In genomic region chr7:32560075-32560474, GRCh38 we compare ENCODE assay signal across 23 cellular contexts.
"Had no signal": no experiment of that assay in that cellular context is flagged by ENCODE, and none has a peak within 500 bp of the region (broad histone marks: within the 10 kb centered on the region; RNA-seq: fewer than 3 reads in every experiment).

No MANE protein-coding gene starts in this region.

- H3K27ac Mint-ChIP-seq: nephron progenitor cell had no signal

- H3K27me3 Mint-ChIP-seq: naive B cell; stimulated activated naive B cell treated with anti-CD40 and anti-IgM and Interleukin-4, amounts not matched to agents 10 μg/mL and 1 μg/mL and 100 μg/mL, for 72 hours; stimulated activated naive CD8-positive, alpha-beta T cell treated with anti-CD3 and anti-CD28 coated beads, Interleukin-15, amount 100 ng/mL, for 72 hours had no signal

- DNase-seq: effector CD4-positive, alpha-beta T cell; foreskin melanocyte; heart left ventricle; hippocampal formation; left colon; left ventricle myocardium superior; mesendoderm; naive B cell; nephron progenitor cell; psoas muscle; retina; right lobe of liver; spleen; stimulated activated CD4-positive, alpha-beta T cell treated with anti-CD3 and anti-CD28 coated beads, Interleukin-15, amount 100 ng/mL, for 24 hours; stimulated activated CD4-positive, alpha-beta T cell treated with anti-CD3 and anti-CD28 coated beads, Interleukin-1b, Interleukin-23, amount 100 ng/mL, for 48 hours; stimulated activated CD4-positive, alpha-beta T cell treated with anti-CD3 and anti-CD28 coated beads, Interleukin-4, amount 100 ng/mL, for 24 hours; stimulated activated naive B cell treated with anti-CD40 and anti-IgM and Interleukin-4, amounts not matched to agents 10 μg/mL and 1 μg/mL and 100 μg/mL, for 72 hours; stimulated activated naive CD8-positive, alpha-beta T cell treated with anti-CD3 and anti-CD28 coated beads, Interleukin-15, amount 100 ng/mL, for 72 hours; testis; upper lobe of right lung had no signal

- H3K4me1 Mint-ChIP-seq: nephron progenitor cell had no signal

- H3K4me3 Mint-ChIP-seq: naive B cell; nephron progenitor cell; stimulated activated naive B cell treated with anti-CD40 and anti-IgM and Interleukin-4, amounts not matched to agents 10 μg/mL and 1 μg/mL and 100 μg/mL, for 72 hours; stimulated activated naive CD8-positive, alpha-beta T cell treated with anti-CD3 and anti-CD28 coated beads, Interleukin-15, amount 100 ng/mL, for 72 hours had no signal

- H3K9me3 Mint-ChIP-seq: naive B cell; nephron progenitor cell; stimulated activated naive CD8-positive, alpha-beta T cell treated with anti-CD3 and anti-CD28 coated beads, Interleukin-15, amount 100 ng/mL, for 72 hours had no signal

- H3K27ac ChIP-seq: heart left ventricle, psoas muscle, right lobe of liver, spleen, testis, tibial nerve, upper lobe of right lung, vagina had no signal

- H3K9me3 ChIP-seq: heart left ventricle, psoas muscle, right lobe of liver, spleen, testis, tibial nerve, upper lobe of right lung, vagina had no signal

- H3K4me3 ChIP-seq: heart left ventricle, lung, psoas muscle, right lobe of liver, spleen, testis, tibial nerve, upper lobe of right lung, vagina had no signal

- H3K4me1 ChIP-seq: psoas muscle, right lobe of liver, testis, upper lobe of right lung, vagina had no signal

- ATAC-seq: heart left ventricle; left ventricle myocardium superior; psoas muscle; right lobe of liver; stimulated activated naive CD8-positive, alpha-beta T cell treated with anti-CD3 and anti-CD28 coated beads, Interleukin-15, amount 100 ng/mL, for 72 hours; upper lobe of right lung had no signal

- H3K27me3 ChIP-seq: heart left ventricle, right lobe of liver, spleen, testis, tibial nerve, upper lobe of right lung, vagina had no signal
